19 cellular contexts compared by ENCODE assay signal in genomic region chr19:7381073-7381390, GRCh38. TPM values are rescaled to one million over a fixed set of nuclear protein-coding genes. Genes with fewer than 3 reads are reported as not detected.
DNase-seq lines count a peak whose midpoint lies in the region; ATAC-seq, FAIRE-seq and TF ChIP-seq lines count a peak whose summit lies in the region.
"Had no signal": no experiment of that assay in that cellular context is flagged by ENCODE, and none has a peak within 500 bp of the region (broad histone marks: within the 10 kb centered on the region; RNA-seq: fewer than 3 reads in every experiment).

No MANE protein-coding gene starts in this region.

- H3K27ac Mint-ChIP-seq in CD4-positive, alpha-beta T cell, result peak overlapping the region; percentile 81
- H3K27ac Mint-ChIP-seq: H9 had no signal

- no peak overlapping the region for H2AFZ ChIP-seq in K562 (ENCODE audit: low read depth, low read length)
- H2AFZ ChIP-seq in trophoblast cell (ENCODE audit: insufficient read depth, low read length, poor library complexity), result no peak overlapping the region

- no peaks in the 10 kb centered on the region; a peak in 1 of 5 replicates for H3K4me1 ChIP-seq in K562 (replicated peaks in 1 of 2; ENCODE audit: control insufficient read depth in 2 of 2, insufficient read depth in 2 of 2, low read length in 2 of 2)
- H3K4me1 ChIP-seq in trophoblast cell (ENCODE audit: control insufficient read depth in 1 of 2, insufficient read depth in 2 of 2, low read length in 2 of 2), result peaks cover 16 to 19% of the 10 kb centered on the region in 2 experiments
- H3K4me1 ChIP-seq: ascending aorta, vagina had no signal

- no peak for TF ChIP-seq CTCF in CD4-positive, alpha-beta T cell (IDR thresholded peaks at IDR 0.05)
- no peak for TF ChIP-seq CTCF in K562 (IDR thresholded peaks at IDR 0.05 in 2 of 3, conservative IDR thresholded peaks at IDR 0.05 in 1 of 3; ENCODE audit: insufficient read depth in 2 of 3, low read depth in 1 of 3, low read length in 3 of 3)

- no TSS peak for BruUV-seq in K562 (replicated peaks; lab: Mats Ljungman, UMichigan)

- no peak for TF ChIP-seq RAD21 in K562 (CRISPR knock-in tag; conservative IDR thresholded peaks at IDR 0.05 in 1 of 2, IDR thresholded peaks at IDR 0.05 in 1 of 2)

- H3K4me3 ChIP-seq in K562 (no peak overlapping the region), trophoblast cell (ENCODE audit: low read depth, low read length) (no peak overlapping the region)
- H3K4me3 ChIP-seq: ascending aorta, suprapubic skin, vagina had no signal

- no peak overlapping the region for H3K23ac ChIP-seq in trophoblast cell (ENCODE audit: low read length)

- peaks cover 83% of the 10 kb centered on the region for H3K36me3 Mint-ChIP-seq in CD4-positive, alpha-beta T cell (ENCODE audit: low read depth)

- in situ Hi-C loops in K562 (cut with MboI), result no loop called here

- H3K27me3 Mint-ChIP-seq in CD4-positive, alpha-beta T cell, result no peaks in the 10 kb centered on the region

- 3% methylated on average over 7 of the region's 7 CpGs for WGBS in K562 (ENCODE audit: insufficient coverage, low coverage, missing lambda C conversion rate)
- WGBS in trophoblast cell (ENCODE audit: extremely low coverage, insufficient coverage, insufficient read length), result no CpG with 5 or more reads among the region's 7 CpGs

- no peak for DNase-seq in CD4-positive, alpha-beta T cell
- DNase-seq in Daoy (ENCODE audit: low read depth), result peak; percentile 33
- no peak for DNase-seq in K562 (ENCODE audit: extremely low read depth in 1 of 4, low spot score in 3 of 4)
- no peak for DNase-seq in trophoblast cell
- no peak for DNase-seq in GOT3 (lab: John Stamatoyannopoulos, UW)
- DNase-seq: activated CD4-positive, alpha-beta T cell treated with anti-CD3 and anti-CD28 coated beads, Interleukin-2, amount 50 U/mL, for 48 hours; dorsolateral prefrontal cortex; heart left ventricle; NCI-H510A had no signal

- no peak overlapping the region for H2BK5ac ChIP-seq in trophoblast cell (ENCODE audit: low read depth, low read length, poor library complexity)

- intact Hi-C loops in CD4-positive, alpha-beta T cell (cut with DNase I, micrococcal nuclease), result loop anchor here in 1 of 2 experiments (5.0 kb wide), 1 partner anchor 279 kb away; no protein-coding TSS in a partner anchor
- intact Hi-C loops in K562 (cut with micrococcal nuclease), result no loop called here

- no peak overlapping the region for H4K12ac ChIP-seq in trophoblast cell (ENCODE audit: low read depth, low read length)

- H4K8ac ChIP-seq in trophoblast cell (ENCODE audit: low read depth, low read length), result no peak overlapping the region

- peaks cover 16% of the 10 kb centered on the region for H3K79me1 ChIP-seq in trophoblast cell (ENCODE audit: low read length)

- H3K4me2 ChIP-seq in K562 (ENCODE audit: insufficient read depth, low read length), result no peak overlapping the region
- no peak overlapping the region for H3K4me2 ChIP-seq in trophoblast cell (ENCODE audit: low read length)

- H3K27ac ChIP-seq in CD4-positive, alpha-beta T cell (ENCODE audit: low read depth, low read length), result no peak overlapping the region
- H3K27ac ChIP-seq in K562 (ENCODE audit: extremely low read depth, low read depth, low read length) (no peak overlapping the region), trophoblast cell (ENCODE audit: low read depth, low read length) (no peak overlapping the region)
- H3K27ac ChIP-seq: ascending aorta, HL-60, suprapubic skin, vagina, WERI-Rb-1 had no signal

- peak overlapping the region; percentile 28 for H4K91ac ChIP-seq in trophoblast cell (ENCODE audit: low read depth, low read length)

- H3K79me2 ChIP-seq in K562 (ENCODE audit: control insufficient read depth, insufficient read depth, low read length), result no peaks in the 10 kb centered on the region
- H3K79me2 ChIP-seq in trophoblast cell (ENCODE audit: control insufficient read depth, insufficient read depth, low read length, poor library complexity), result no peaks in the 10 kb centered on the region

- no peak overlapping the region for H3K4ac ChIP-seq in trophoblast cell (ENCODE audit: low read depth, low read length)

- no peak overlapping the region for H3K14ac ChIP-seq in trophoblast cell (ENCODE audit: low read length)

- CTCF ChIA-PET in CD4-positive, alpha-beta T cell (lab: Charles Lee), result interaction anchor here (1.2 kb wide), 1 partner anchor 40 kb away, joined by 4 read pairs; no protein-coding TSS in a partner anchor
- CTCF ChIA-PET in K562 (lab: Yijun Ruan, JAX; ENCODE audit: low intra/inter-chr PET ratio), result interaction anchor here (0.7 to 1.1 kb wide), 3 partner anchors 27 to 279 kb away, joined by 3 to 6 read pairs (median 3); no protein-coding TSS in a partner anchor

- TF ChIP-seq EP300 in K562 (IDR thresholded peaks at IDR 0.05; ENCODE audit: low read length), result no peak

- H3K9me1 ChIP-seq in K562 (ENCODE audit: control insufficient read depth, insufficient read depth, low read length), result no peaks in the 10 kb centered on the region

- FAIRE-seq in K562 (lab: Jason Lieb, UNC), result no peak
- FAIRE-seq: D721Med had no signal

- H3K9me3 Mint-ChIP-seq in CD4-positive, alpha-beta T cell, result no peaks in the 10 kb centered on the region
- H3K9me3 Mint-ChIP-seq: activated naive CD4-positive, alpha-beta T cell treated with anti-CD3 and anti-CD28 coated beads for 36 hours; H9 had no signal

- no peak for ATAC-seq in CD4-positive, alpha-beta T cell (ENCODE audit: poor library complexity)
- ATAC-seq in K562 (no peak), GM18858 (IDR thresholded peaks at IDR 0.05; ENCODE audit: unreplicated experiment) (no peak), GM21737 (IDR thresholded peaks at IDR 0.05; ENCODE audit: unreplicated experiment) (no peak)

- peaks cover 17% of the 10 kb centered on the region for H3K4me1 Mint-ChIP-seq in CD4-positive, alpha-beta T cell (ENCODE audit: low read depth)

- no peak for TF ChIP-seq POLR2A in K562 (conservative IDR thresholded peaks at IDR 0.05)

- H2BK120ac ChIP-seq in trophoblast cell (ENCODE audit: insufficient read depth, low read length, poor library complexity), result no peak overlapping the region

- H3K9me3 ChIP-seq in CD4-positive, alpha-beta T cell (ENCODE audit: control insufficient read depth, low read length), result no peaks in the 10 kb centered on the region
- H3K9me3 ChIP-seq in K562 (replicated peaks; ENCODE audit: control insufficient read depth, insufficient read depth, low read depth, low read length) (no peaks in the 10 kb centered on the region; the same call in 1 of the 2 replicates), trophoblast cell (ENCODE audit: insufficient read depth, low read depth, low read length) (no peaks in the 10 kb centered on the region)
- H3K9me3 ChIP-seq: ascending aorta, heart left ventricle, suprapubic skin, vagina had no signal

- POLR2A ChIA-PET in CD4-positive, alpha-beta T cell (lab: Charles Lee), result interaction anchor here (1.4 to 1.5 kb wide), 2 partner anchors 31 to 33 kb away, joined by 4 to 7 read pairs; partner anchors contain the start of gene ARHGEF18
- POLR2A ChIA-PET in K562 (lab: Yijun Ruan, JAX), result interaction anchor here (1.0 kb wide), 1 partner anchor 9 kb away, joined by 4 read pairs; no protein-coding TSS in a partner anchor

- H2BK12ac ChIP-seq in trophoblast cell (ENCODE audit: low read length), result peak overlapping the region; percentile 50

- H3K4me3 Mint-ChIP-seq in CD4-positive, alpha-beta T cell, result no peak overlapping the region
- H3K4me3 Mint-ChIP-seq: activated naive CD4-positive, alpha-beta T cell treated with anti-CD3 and anti-CD28 coated beads for 36 hours had no signal

- H3K9ac ChIP-seq in K562 (ENCODE audit: insufficient read depth in 1 of 2, low read depth in 2 of 2, low read length in 2 of 2) (peak overlapping the region in 1 of 2 experiments; percentile 45; a peak in 1 of 4 replicates), trophoblast cell (ENCODE audit: low read length) (no peak overlapping the region)

- H3K36me3 ChIP-seq in K562 (ENCODE audit: control insufficient read depth, insufficient read depth, low read length) (no peaks in the 10 kb centered on the region), trophoblast cell (ENCODE audit: control insufficient read depth in 1 of 2, insufficient read depth in 2 of 2, low read length in 2 of 2) (no peaks in the 10 kb centered on the region)
- H3K36me3 ChIP-seq: ascending aorta, suprapubic skin, vagina, WERI-Rb-1 had no signal

- H3K18ac ChIP-seq in trophoblast cell (ENCODE audit: low read length), result no peak overlapping the region

- H2AK5ac ChIP-seq in trophoblast cell (ENCODE audit: low read length), result no peak overlapping the region

- no peaks in the 10 kb centered on the region for H3K27me3 ChIP-seq in CD4-positive, alpha-beta T cell (ENCODE audit: control insufficient read depth, insufficient read depth, low read length)
- H3K27me3 ChIP-seq in K562 (ENCODE audit: control insufficient read depth in 2 of 2, insufficient read depth in 2 of 2, low read length in 2 of 2) (peaks cover 15 to 60% of the 10 kb centered on the region in 2 experiments; a peak in 4 of 5 replicates), trophoblast cell (ENCODE audit: insufficient read depth, low read length) (no peaks in the 10 kb centered on the region)
- H3K27me3 ChIP-seq: ascending aorta, dorsolateral prefrontal cortex, heart left ventricle, suprapubic skin, vagina had no signal

- peaks cover 16% of the 10 kb centered on the region; the same call in 1 of the 2 replicates for H4K20me1 ChIP-seq in K562 (replicated peaks; ENCODE audit: control insufficient read depth, insufficient read depth, low read length)

TF ChIP-seq in K562, 482 proteins besides CTCF, POLR2A, EP300 and RAD21 (continues in another document):
- no peak for TF ChIP-seq EP400 (IDR thresholded peaks at IDR 0.05)
- peak; percentile 57; the same call in 1 of the 2 replicates for TF ChIP-seq BCOR (IDR thresholded peaks at IDR 0.05)

RNA-seq across cellular contexts. Expression of gene ARHGEF18, which starts 32.3 kb away (rescaled TPM):
- 100 to 1,000 TPM; 121 TPM for total RNA-seq in CD4-positive, alpha-beta T cell
- total RNA-seq in Daoy (2014; rRNA removed; shearing (Covaris generic)), result 38.8 and 53.5 TPM in 2 replicates
- total RNA-seq in K562 (2011; cell fraction: chromatin; rRNA removed; ENCODE audit: low replicate concordance), result 9.6 and 25.5 TPM in 2 replicates
- 16.8 and 21.5 TPM in 2 replicates for total RNA-seq in K562 (2011; cell fraction: nucleolus; rRNA removed)
- total RNA-seq in K562 (2011; cell fraction: nucleoplasm; rRNA removed), result 11.7 and 12.4 TPM in 2 replicates
- 11.4 and 13.8 TPM in 2 replicates for total RNA-seq in K562 (2014; rRNA removed)
- 0.91 and 2.6 TPM in 2 replicates for total RNA-seq in K562 (2014; rRNA removed; fragmentation: Illumina TruSeq; extraction: Trizol)
- total RNA-seq in K562 (2015; rRNA removed; fragmentation: Illumina TruSeq; extraction: Trizol), result 6.8 and 7.7 TPM in 2 replicates
- total RNA-seq in K562 (2021), result 14.9 and 16.5 TPM in 2 replicates
- polyA plus RNA-seq in K562 (2011; rRNA removed), result 2.8 and 4.0 TPM in 2 replicates
- 4.3 and 7.7 TPM in 2 replicates for polyA plus RNA-seq in K562 (2011; cell fraction: cytosol; rRNA removed)
- polyA plus RNA-seq in K562 (2011; cell fraction: nucleus; rRNA removed), result 9.9 and 16.4 TPM in 2 replicates
- 9.8 and 15.1 TPM in 2 replicates for polyA plus RNA-seq in K562 (2012)
- polyA plus RNA-seq in K562 (2014; fragmentation: Illumina TruSeq; extraction: Trizol), result 4.5 and 5.7 TPM in 2 replicates
- polyA plus RNA-seq in K562 (2014; fragmentation: Nextera tagmentation; extraction: Ambion mirVana), result under 1 TPM; 0.04 to 0.20 TPM
- 6.8 TPM in 2 replicates for polyA plus RNA-seq in K562 (2014; rRNA removed)
- 4.0 and 5.1 TPM in 2 replicates for polyA minus RNA-seq in K562 (2011; rRNA and poly(A)+ RNA removed)
- polyA minus RNA-seq in K562 (2011; cell fraction: cytosol; rRNA and poly(A)+ RNA removed), result 9.3 and 10.7 TPM in 2 replicates
- polyA minus RNA-seq in K562 (2011; cell fraction: nucleus; rRNA and poly(A)+ RNA removed), result 5.1 and 9.9 TPM in 2 replicates
- 38.7 and 39.8 TPM in 2 replicates for polyA plus RNA-seq in trophoblast cell (2013)
